In genomic region chr17:45425125-45425983, GRCh38 we compare ENCODE assay signal across 8 cellular contexts. TPM values are rescaled to one million over a fixed set of nuclear protein-coding genes. Genes with fewer than 3 reads are reported as not detected.
DNase-seq lines count a peak whose midpoint lies in the region; ATAC-seq and TF ChIP-seq lines count a peak whose summit lies in the region.

No MANE protein-coding gene starts in this region.

- no peak for ATAC-seq in GM18867 (IDR thresholded peaks at IDR 0.05; ENCODE audit: unreplicated experiment)

- H3K4me3 ChIP-seq in WERI-Rb-1 (ENCODE audit: low read depth, low read length) (peak overlapping the region; percentile 54), iPS-18a (ENCODE audit: low read length) (peak overlapping the region; percentile 52), transverse colon (peak overlapping the region; percentile 18 to 59 (median 44)), esophagus muscularis mucosa (no peak overlapping the region)

- TF ChIP-seq POLR2A in transverse colon (IDR thresholded peaks at IDR 0.05) (peak; percentile 99), esophagus muscularis mucosa (IDR thresholded peaks at IDR 0.05; ENCODE audit: low read depth) (no peak)

- no peak overlapping the region for H3K9ac ChIP-seq in iPS-18a (ENCODE audit: low read length)

- H3K36me3 ChIP-seq in WERI-Rb-1 (no peaks in the 10 kb centered on the region), iPS-18a (ENCODE audit: control insufficient read depth, low read depth, low read length) (no peaks in the 10 kb centered on the region), transverse colon (no peaks in the 10 kb centered on the region), esophagus muscularis mucosa (peaks cover 0 to 14% (median 0%) of the 10 kb centered on the region in 4 donors)

- H3K9me3 ChIP-seq in WERI-Rb-1 (ENCODE audit: severe bottlenecking) (no peaks in the 10 kb centered on the region), iPS-18a (ENCODE audit: control insufficient read depth, low read depth, low read length) (no peaks in the 10 kb centered on the region), transverse colon (no peaks in the 10 kb centered on the region), esophagus muscularis mucosa (no peaks in the 10 kb centered on the region)

- H3K27me3 ChIP-seq in WERI-Rb-1 (ENCODE audit: insufficient read depth, low read depth, severe bottlenecking): peaks cover 18% of the 10 kb centered on the region
- H3K27me3 ChIP-seq in iPS-18a (ENCODE audit: control insufficient read depth, insufficient read depth, low read length): peaks cover 38% of the 10 kb centered on the region
- H3K27me3 ChIP-seq in transverse colon: peaks cover 18% of the 10 kb centered on the region
- peaks cover 0 to 37% (median 11%) of the 10 kb centered on the region in 4 donors for H3K27me3 ChIP-seq in esophagus muscularis mucosa

- H3K27ac ChIP-seq in WERI-Rb-1: peak overlapping the region; percentile 71
- no peak overlapping the region for H3K27ac ChIP-seq in iPS-18a (ENCODE audit: low read length)
- H3K27ac ChIP-seq in transverse colon: peak overlapping the region; percentile 85 to 95 (median 90)
- H3K27ac ChIP-seq in esophagus muscularis mucosa (replicated peaks in 1 of 4): no peak overlapping the region

- DNase-seq in Daoy (ENCODE audit: low read depth) (peak; percentile 87), NCI-H1694 treated with DMSO at 0.1 percent for 48 hours (lab: John Stamatoyannopoulos, UW) (peak; percentile 17), WERI-Rb-1 (peak; percentile 96), transverse colon (peak; percentile 93), esophagus muscularis mucosa (ENCODE audit: extremely low spot score) (no peak)
- DNase-seq in activated CD4-positive, alpha-beta T cell treated with anti-CD3 and anti-CD28 coated beads for 1 hour: no peak

- H3K4me1 ChIP-seq in iPS-18a (ENCODE audit: control insufficient read depth, low read depth, low read length): peaks cover 10% of the 10 kb centered on the region
- peaks cover 15 to 33% (median 17%) of the 10 kb centered on the region in 4 donors for H3K4me1 ChIP-seq in transverse colon
- peaks cover 25 to 31% (median 29%) of the 10 kb centered on the region in 4 donors for H3K4me1 ChIP-seq in esophagus muscularis mucosa

- peak; percentile 80 for TF ChIP-seq CTCF in WERI-Rb-1 (IDR thresholded peaks at IDR 0.05; ENCODE audit: low read depth, low read length)
- TF ChIP-seq CTCF in transverse colon (IDR thresholded peaks at IDR 0.05): peak in 4 of 5 experiments; percentile 28 to 61 (median 46)
- TF ChIP-seq CTCF in esophagus muscularis mucosa (IDR thresholded peaks at IDR 0.05): no peak

- intact Hi-C loops in transverse colon (cut with DNase I; ENCODE audit: low total_unique reads) (no loop called here), esophagus muscularis mucosa (cut with DNase I) (no loop called here)

- in situ Hi-C loops in transverse colon (cut with MboI; ENCODE audit: low pct_ligation_motif_present in 1 of 4, low pct_unique_long_range_greater_than_20kb in 1 of 4, low sequenced_read_pairs in 3 of 4): loop anchor here in 1 of 4 donors (25.0 kb wide), 1 partner anchor 162 kb away; no protein-coding TSS in a partner anchor

- WGBS in transverse colon (ENCODE audit: low coverage in 1 of 2), 2 donors: 36% methylated on average over 15 of the region's 18 CpGs; no CpG with 5 or more reads in 1 of the 2 donors
- WGBS in esophagus muscularis mucosa: 52% methylated on average over 8 of the region's 18 CpGs

- TF ChIP-seq EP300 in transverse colon (IDR thresholded peaks at IDR 0.05; ENCODE audit: low read depth) (no peak), esophagus muscularis mucosa (IDR thresholded peaks at IDR 0.05) (no peak)

RNA-seq across cellular contexts. Expression of gene ARHGAP27, which starts 7.3 kb away (rescaled TPM):
- 2.8 and 3.3 TPM in 2 replicates for total RNA-seq in Daoy (2014; rRNA removed; shearing (Covaris generic))
- total RNA-seq in transverse colon (100 to 1,000 TPM; 194 to 489 (median 294) TPM), esophagus muscularis mucosa (10 to 100 TPM; 11.2 to 15.0 (median 12.9) TPM)

Comparison
In these comparisons a context has a peak if more than half of its experiments do, and no peak if none do; other contexts are left out.
1. DNase-seq: peak in Daoy (single experiment), NCI-H1694 treated with DMSO at 0.1 percent for 48 hours (single experiment), WERI-Rb-1 (single experiment) and transverse colon (single experiment); none in esophagus muscularis mucosa (single experiment) and activated CD4-positive, alpha-beta T cell treated with anti-CD3 and anti-CD28 coated beads for 1 hour (single experiment).
2. H3K27ac ChIP-seq: peak in WERI-Rb-1 (single experiment) and transverse colon (4 of 4); none in iPS-18a (single experiment) and esophagus muscularis mucosa (0 of 4).
3. H3K4me3 ChIP-seq: peak in WERI-Rb-1 (single experiment), iPS-18a (single experiment) and transverse colon (4 of 4); none in esophagus muscularis mucosa (0 of 4).
4. CTCF ChIP-seq: peak in WERI-Rb-1 (single experiment) and transverse colon (4 of 5); none in esophagus muscularis mucosa (0 of 3).
5. RNA of gene ARHGAP27, which starts 7.3 kb away (total RNA-seq): 194 to 489 TPM in transverse colon; 11.2 to 15.0 TPM in esophagus muscularis mucosa and 2.8 to 3.3 TPM in Daoy; every median in the first group is over 10 times any median in the second.